ENCODE assay signal across 14 cellular contexts in genomic region chr7:55245271-55245723, GRCh38.
DNase-seq lines count a peak whose midpoint lies in the region; ATAC-seq and TF ChIP-seq lines count a peak whose summit lies in the region.
"Had no signal": no experiment of that assay in that cellular context is flagged by ENCODE, and none has a peak within 500 bp of the region (broad histone marks: within the 10 kb centered on the region; RNA-seq: fewer than 3 reads in every experiment).

No MANE protein-coding gene starts in this region.

- CTCF ChIA-PET in Caco-2 (lab: Charles Lee) = no interaction called here

- H3K4me3 ChIP-seq in right atrium auricular region (no peak overlapping the region), astrocyte of the cerebellum (ENCODE audit: low read depth, low read length) (no peak overlapping the region), thoracic aorta (peak overlapping the region; percentile 8), Caco-2 (ENCODE audit: low read depth, low read length) (no peak overlapping the region)
- H3K4me3 ChIP-seq: heart left ventricle, spleen had no signal

- POLR2A ChIA-PET in Caco-2 (lab: Charles Lee) = no interaction called here

- intact Hi-C loops in left ventricle myocardium superior (cut with micrococcal nuclease) = no loop called here
- intact Hi-C loops in Caco-2 (cut with micrococcal nuclease; ENCODE audit: unreplicated experiment) = no loop called here

- ATAC-seq in left ventricle myocardium superior (no peak), thoracic aorta (ENCODE audit: insufficient number of reproducible peaks, low FRiP score, low read depth) (peak; percentile 41)
- ATAC-seq: heart left ventricle had no signal

- BruUV-seq in Caco-2 (replicated peaks; lab: Mats Ljungman, UMichigan) = no TSS peak

- H3K36me3 ChIP-seq in right atrium auricular region (no peaks in the 10 kb centered on the region), thoracic aorta (no peaks in the 10 kb centered on the region), Caco-2 (ENCODE audit: control insufficient read depth, insufficient read depth, low read length) (no peaks in the 10 kb centered on the region)
- H3K36me3 ChIP-seq: heart left ventricle, spleen had no signal

- no peaks in the 10 kb centered on the region for H3K9me3 ChIP-seq in right atrium auricular region
- no peaks in the 10 kb centered on the region for H3K9me3 ChIP-seq in thoracic aorta
- no peaks in the 10 kb centered on the region for H3K9me3 ChIP-seq in Caco-2
- H3K9me3 ChIP-seq: heart left ventricle, spleen had no signal

- H3K27ac Mint-ChIP-seq in Caco-2 (ENCODE audit: unreplicated experiment) = no peak overlapping the region
- H3K27ac Mint-ChIP-seq: H9 had no signal

- DNase-seq in right atrium auricular region (ENCODE audit: low spot score) (peak; percentile 38), left ventricle myocardium superior (no peak), astrocyte of the cerebellum (ENCODE audit: low read depth) (peak; percentile 99), islet precursor cell (peak; percentile 63), thoracic aorta (ENCODE audit: low spot score) (no peak), NCI-H345 (lab: John Stamatoyannopoulos, UW) (no peak), NCI-H526 treated with DMSO at 0.1 percent for 48 hours (lab: John Stamatoyannopoulos, UW) (no peak), Caco-2 (no peak)
- DNase-seq: activated CD4-positive, CD25-positive, alpha-beta regulatory T cell; H9; heart left ventricle; NCI-H510A treated with DMSO at 0.1 percent for 48 hours; SIG-M5; spleen had no signal

- in situ Hi-C loops in astrocyte of the cerebellum (cut with HindIII; ENCODE audit: low sequenced_read_pairs) = loop anchor here (5.0 kb wide), 1 partner anchor 468 kb away; no protein-coding TSS in a partner anchor

- TF ChIP-seq CTCF in right atrium auricular region (IDR thresholded peaks at IDR 0.05) = no peak
- TF ChIP-seq CTCF in astrocyte of the cerebellum (IDR thresholded peaks at IDR 0.05; ENCODE audit: low read depth, low read length, missing control alignments) = no peak
- TF ChIP-seq CTCF in thoracic aorta (IDR thresholded peaks at IDR 0.05) = no peak
- no peak for TF ChIP-seq CTCF in Caco-2 (IDR thresholded peaks at IDR 0.05; ENCODE audit: insufficient read depth in 1 of 2, low read depth in 1 of 2, low read length in 1 of 2, severe bottlenecking in 1 of 2, unreplicated experiment in 1 of 2)

- H3K27me3 ChIP-seq in right atrium auricular region = no peaks in the 10 kb centered on the region
- H3K27me3 ChIP-seq in thoracic aorta (replicated peaks; ENCODE audit: insufficient read depth) = no peaks in the 10 kb centered on the region
- no peaks in the 10 kb centered on the region; the same call in 1 of the 2 replicates for H3K27me3 ChIP-seq in Caco-2 (replicated peaks; ENCODE audit: control insufficient read depth, insufficient read depth, low read length)

- H3K27me3 Mint-ChIP-seq in Caco-2 (ENCODE audit: insufficient read depth, unreplicated experiment) = no peaks in the 10 kb centered on the region

- H3K4me1 Mint-ChIP-seq in Caco-2 (ENCODE audit: low read depth, unreplicated experiment) = no peaks in the 10 kb centered on the region

- peaks cover 3% of the 10 kb centered on the region for H3K9me3 Mint-ChIP-seq in Caco-2 (ENCODE audit: unreplicated experiment)
- H3K9me3 Mint-ChIP-seq: H9 had no signal

- H3K36me3 Mint-ChIP-seq in Caco-2 (ENCODE audit: insufficient read depth, unreplicated experiment) = no peaks in the 10 kb centered on the region

- H3K27ac ChIP-seq in right atrium auricular region (no peak overlapping the region), thoracic aorta (no peak overlapping the region)
- H3K27ac ChIP-seq: heart left ventricle, spleen had no signal

- H3K4me3 Mint-ChIP-seq in Caco-2 (ENCODE audit: unreplicated experiment) = no peak overlapping the region
- H3K4me3 Mint-ChIP-seq: H9 had no signal

- H3K4me1 ChIP-seq in right atrium auricular region = no peaks in the 10 kb centered on the region
- H3K4me1 ChIP-seq in thoracic aorta (ENCODE audit: control insufficient read depth in 1 of 2, low read depth in 2 of 2) = no peaks in the 10 kb centered on the region
- H3K4me1 ChIP-seq in Caco-2 = no peaks in the 10 kb centered on the region
- H3K4me1 ChIP-seq: heart left ventricle, spleen had no signal

Comparison
In these comparisons a context has a peak if more than half of its experiments do, and no peak if none do; other contexts are left out.
1. DNase-seq: peak in right atrium auricular region (single experiment), astrocyte of the cerebellum (single experiment) and islet precursor cell (single experiment); none in left ventricle myocardium superior (single experiment), thoracic aorta (single experiment), NCI-H345 (single experiment), NCI-H526 treated with DMSO at 0.1 percent for 48 hours (single experiment) and Caco-2 (0 of 2).